ENCODE assay signal across 22 cellular contexts in the genomic region with DNA sequence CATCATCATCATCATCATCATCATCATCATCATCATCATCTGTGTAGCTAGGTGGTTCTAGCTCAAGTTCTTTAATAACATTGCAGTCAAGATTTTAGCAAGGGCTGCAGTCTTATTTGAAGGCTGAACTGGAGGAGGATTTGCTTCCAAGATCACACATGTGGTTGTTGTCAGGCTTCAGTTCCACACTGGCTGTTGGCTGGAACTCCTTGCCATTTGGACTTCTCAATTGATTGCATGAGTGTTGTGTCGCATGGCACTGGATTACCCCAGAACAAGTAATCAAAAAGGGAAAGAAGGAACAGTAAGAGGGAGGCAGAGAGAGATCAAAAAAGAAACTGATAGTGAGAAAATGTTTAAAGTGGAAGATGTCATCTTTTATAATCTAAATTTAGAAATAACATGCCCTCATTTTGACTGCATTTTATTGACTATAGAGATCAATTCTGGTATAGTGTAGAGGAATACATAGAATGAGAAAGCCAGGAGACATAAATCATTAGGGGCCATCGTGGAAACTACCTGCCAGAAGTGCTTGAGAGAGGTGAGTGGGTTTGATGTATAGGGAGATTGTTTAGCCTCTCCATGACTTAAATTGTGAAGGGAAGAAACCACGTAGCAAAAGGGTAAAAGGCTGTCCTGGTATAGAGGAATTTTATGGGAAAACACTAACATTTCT.
DNase-seq lines count a peak whose midpoint lies in the region; ATAC-seq and TF ChIP-seq lines count a peak whose summit lies in the region.
"Had no signal": no experiment of that assay in that cellular context is flagged by ENCODE, and none has a peak within 500 bp of the region (broad histone marks: within the 10 kb centered on the region; RNA-seq: fewer than 3 reads in every experiment).

No MANE protein-coding gene starts in this region.

- no peak for ATAC-seq in activated CD8-positive, alpha-beta T cell treated with anti-CD3 and anti-CD28 coated beads for 36 hours
- ATAC-seq in activated CD8-positive, alpha-beta T cell treated with anti-CD3 and anti-CD28 coated beads, Interleukin-2, amount 10 ng/mL, durations not matched to agents 7 days and 5 days, result no peak
- ATAC-seq in GM18517 (IDR thresholded peaks at IDR 0.05; ENCODE audit: unreplicated experiment) (peak; percentile 63), HG02885 (IDR thresholded peaks at IDR 0.05; ENCODE audit: poor library complexity, unreplicated experiment) (peak; percentile 48), HG02763 (IDR thresholded peaks at IDR 0.05; ENCODE audit: unreplicated experiment) (no peak)
- ATAC-seq in activated T-helper 17 cell treated with anti-CD3 and anti-CD28 coated beads, Interleukin-2, amount 50 U/mL, for 72 hours (replicated peaks), result peak; percentile 18
- ATAC-seq: A549, body of pancreas, esophagus mucosa, K562 had no signal

- no peak for TF ChIP-seq CTCF in activated CD8-positive, alpha-beta T cell treated with anti-CD3 and anti-CD28 coated beads for 36 hours (IDR thresholded peaks at IDR 0.05)

- peaks cover 4% of the 10 kb centered on the region for H3K27me3 Mint-ChIP-seq in activated CD8-positive, alpha-beta T cell treated with anti-CD3 and anti-CD28 coated beads for 36 hours
- H3K27me3 Mint-ChIP-seq in activated CD8-positive, alpha-beta T cell treated with anti-CD3 and anti-CD28 coated beads, Interleukin-2, amount 10 ng/mL, durations not matched to agents 7 days and 5 days (ENCODE audit: low read depth), result no peaks in the 10 kb centered on the region
- peaks cover 4% of the 10 kb centered on the region for H3K27me3 Mint-ChIP-seq in activated T-helper 17 cell treated with anti-CD3 and anti-CD28 coated beads, Interleukin-2, amount 50 U/mL, for 72 hours
- H3K27me3 Mint-ChIP-seq: activated naive CD8-positive, alpha-beta T cell had no signal

- intact Hi-C loops in activated CD8-positive, alpha-beta T cell treated with anti-CD3 and anti-CD28 coated beads for 36 hours (cut with micrococcal nuclease), result no loop called here

- H3K36me3 Mint-ChIP-seq in activated CD8-positive, alpha-beta T cell treated with anti-CD3 and anti-CD28 coated beads for 36 hours (ENCODE audit: low read depth), result no peaks in the 10 kb centered on the region
- H3K36me3 Mint-ChIP-seq in activated CD8-positive, alpha-beta T cell treated with anti-CD3 and anti-CD28 coated beads, Interleukin-2, amount 10 ng/mL, durations not matched to agents 7 days and 5 days (ENCODE audit: low read depth), result no peaks in the 10 kb centered on the region
- no peaks in the 10 kb centered on the region for H3K36me3 Mint-ChIP-seq in activated T-helper 17 cell treated with anti-CD3 and anti-CD28 coated beads, Interleukin-2, amount 50 U/mL, for 72 hours (ENCODE audit: low read depth)
- H3K36me3 Mint-ChIP-seq: activated naive CD8-positive, alpha-beta T cell had no signal

- no peaks in the 10 kb centered on the region for H3K9me3 Mint-ChIP-seq in activated CD8-positive, alpha-beta T cell treated with anti-CD3 and anti-CD28 coated beads for 36 hours
- H3K9me3 Mint-ChIP-seq in activated CD8-positive, alpha-beta T cell treated with anti-CD3 and anti-CD28 coated beads, Interleukin-2, amount 10 ng/mL, durations not matched to agents 7 days and 5 days (ENCODE audit: insufficient read depth), result peaks cover 4% of the 10 kb centered on the region
- no peaks in the 10 kb centered on the region for H3K9me3 Mint-ChIP-seq in activated T-helper 17 cell treated with anti-CD3 and anti-CD28 coated beads, Interleukin-2, amount 50 U/mL, for 72 hours
- H3K9me3 Mint-ChIP-seq: H9 had no signal

- H3K4me1 Mint-ChIP-seq in activated CD8-positive, alpha-beta T cell treated with anti-CD3 and anti-CD28 coated beads for 36 hours (ENCODE audit: low read depth), result peaks cover 16% of the 10 kb centered on the region
- H3K4me1 Mint-ChIP-seq in activated CD8-positive, alpha-beta T cell treated with anti-CD3 and anti-CD28 coated beads, Interleukin-2, amount 10 ng/mL, durations not matched to agents 7 days and 5 days (ENCODE audit: low read depth), result peaks cover 15% of the 10 kb centered on the region
- no peaks in the 10 kb centered on the region for H3K4me1 Mint-ChIP-seq in activated T-helper 17 cell treated with anti-CD3 and anti-CD28 coated beads, Interleukin-2, amount 50 U/mL, for 72 hours

- no peak for DNase-seq in activated CD8-positive, alpha-beta T cell treated with anti-CD3 and anti-CD28 coated beads for 36 hours
- no peak for DNase-seq in activated CD8-positive, alpha-beta T cell treated with anti-CD3 and anti-CD28 coated beads, Interleukin-2, amount 10 ng/mL, durations not matched to agents 7 days and 5 days
- DNase-seq in NAMALWA (ENCODE audit: low spot score) (no peak), MV-4-11 (lab: John Stamatoyannopoulos, UW) (no peak)
- DNase-seq: activated CD4-positive, alpha-beta T cell treated with anti-CD3 and anti-CD28 coated beads, Interleukin-2, amount 50 U/mL, for 48 hours; activated T-cell treated with anti-CD3 and anti-CD28 coated beads, Interleukin-2, amount 50 U/mL, for 4 hours; BE2C; body of pancreas; effector CD8-positive, alpha-beta T cell; H9; mammary epithelial cell; NCI-H187; NCI-H774; SIG-M5 had no signal

- CTCF ChIA-PET in activated CD8-positive, alpha-beta T cell treated with anti-CD3 and anti-CD28 coated beads for 36 hours (lab: Charles Lee), result interaction anchor here (1.1 kb wide), 1 partner anchor 18 kb away, joined by 3 read pairs; no protein-coding TSS in a partner anchor
- CTCF ChIA-PET in activated CD8-positive, alpha-beta T cell treated with anti-CD3 and anti-CD28 coated beads, Interleukin-2, amount 10 ng/mL, durations not matched to agents 7 days and 5 days (lab: Charles Lee), result no interaction called here

- POLR2A ChIA-PET in activated CD8-positive, alpha-beta T cell treated with anti-CD3 and anti-CD28 coated beads for 36 hours (lab: Charles Lee), result no interaction called here
- POLR2A ChIA-PET in activated CD8-positive, alpha-beta T cell treated with anti-CD3 and anti-CD28 coated beads, Interleukin-2, amount 10 ng/mL, durations not matched to agents 7 days and 5 days (lab: Charles Lee), result no interaction called here

- H3K4me3 Mint-ChIP-seq in activated CD8-positive, alpha-beta T cell treated with anti-CD3 and anti-CD28 coated beads for 36 hours, result no peak overlapping the region
- H3K4me3 Mint-ChIP-seq in activated CD8-positive, alpha-beta T cell treated with anti-CD3 and anti-CD28 coated beads, Interleukin-2, amount 10 ng/mL, durations not matched to agents 7 days and 5 days, result no peak overlapping the region
- no peak overlapping the region for H3K4me3 Mint-ChIP-seq in activated T-helper 17 cell treated with anti-CD3 and anti-CD28 coated beads, Interleukin-2, amount 50 U/mL, for 72 hours
- H3K4me3 Mint-ChIP-seq: activated naive CD8-positive, alpha-beta T cell; activated T-cell treated with anti-CD3 and anti-CD28 coated beads, Interleukin-2, amount 50 U/mL, for 4 hours; H9 had no signal

- H3K27ac Mint-ChIP-seq in activated CD8-positive, alpha-beta T cell treated with anti-CD3 and anti-CD28 coated beads for 36 hours, result peak overlapping the region; percentile 60
- no peak overlapping the region for H3K27ac Mint-ChIP-seq in activated CD8-positive, alpha-beta T cell treated with anti-CD3 and anti-CD28 coated beads, Interleukin-2, amount 10 ng/mL, durations not matched to agents 7 days and 5 days
- H3K27ac Mint-ChIP-seq in activated T-helper 17 cell treated with anti-CD3 and anti-CD28 coated beads, Interleukin-2, amount 50 U/mL, for 72 hours, result no peak overlapping the region
- H3K27ac Mint-ChIP-seq: activated naive CD8-positive, alpha-beta T cell had no signal

Comparison
In these comparisons a context has a peak if more than half of its experiments do, and no peak if none do; other contexts are left out.
1. ATAC-seq: peak in GM18517 (single experiment), HG02885 (single experiment) and activated T-helper 17 cell treated with anti-CD3 and anti-CD28 coated beads, Interleukin-2, amount 50 U/mL, for 72 hours (single experiment); none in activated CD8-positive, alpha-beta T cell treated with anti-CD3 and anti-CD28 coated beads for 36 hours (single experiment), activated CD8-positive, alpha-beta T cell treated with anti-CD3 and anti-CD28 coated beads, Interleukin-2, amount 10 ng/mL, durations not matched to agents 7 days and 5 days (single experiment) and HG02763 (single experiment).